ENCODE assay signal across 8 cellular contexts in the genomic region with DNA sequence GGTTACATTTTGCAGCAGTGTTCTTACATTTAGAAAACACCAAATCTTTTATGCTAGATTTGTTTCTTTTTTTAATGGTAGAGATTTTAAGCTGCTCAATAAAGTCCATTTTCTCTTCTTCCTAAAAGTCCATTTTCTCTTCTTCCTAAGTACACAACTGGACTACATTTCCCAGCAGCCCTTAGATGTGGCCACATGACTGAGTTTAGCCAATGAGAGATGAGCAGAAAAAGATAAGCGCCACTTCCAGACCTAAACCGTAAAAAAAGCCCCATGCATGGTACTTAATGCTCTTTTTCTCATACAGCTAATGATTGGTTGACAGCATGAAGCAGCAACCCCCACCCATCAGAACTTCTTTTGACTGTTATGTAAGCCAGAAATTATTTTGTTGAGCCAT.
DNase-seq lines count a peak whose midpoint lies in the region; ATAC-seq and TF ChIP-seq lines count a peak whose summit lies in the region.

No MANE protein-coding gene starts in this region.

- H3K9ac ChIP-seq in endodermal cell (ENCODE audit: extremely low read depth, low read length, poor library complexity, severe bottlenecking) = no peak overlapping the region

- H3K36me3 Mint-ChIP-seq in endodermal cell (ENCODE audit: low read depth) (no peaks in the 10 kb centered on the region), nephron progenitor cell (ENCODE audit: low read depth) (no peaks in the 10 kb centered on the region)

- H3K36me3 ChIP-seq in right lobe of liver (no peaks in the 10 kb centered on the region), endodermal cell (ENCODE audit: control insufficient read depth, insufficient read depth, low read length) (no peaks in the 10 kb centered on the region)

- ATAC-seq in GM19023 (IDR thresholded peaks at IDR 0.05; ENCODE audit: unreplicated experiment) (peak; percentile 78), HG03025 (IDR thresholded peaks at IDR 0.05; ENCODE audit: low FRiP score, unreplicated experiment) (peak; percentile 83), right lobe of liver (peak; percentile 38 to 49 (median 46))

- H3K27ac Mint-ChIP-seq in endodermal cell (no peak overlapping the region), nephron progenitor cell (no peak overlapping the region)

- no peak overlapping the region for H3K4me3 ChIP-seq in right lobe of liver
- no peak overlapping the region for H3K4me3 ChIP-seq in endodermal cell (ENCODE audit: low read length)

- H3K9me3 ChIP-seq in right lobe of liver (no peaks in the 10 kb centered on the region), endodermal cell (ENCODE audit: control insufficient read depth, low read length) (no peaks in the 10 kb centered on the region)

- peaks cover 6% of the 10 kb centered on the region for H3K4me1 Mint-ChIP-seq in endodermal cell
- H3K4me1 Mint-ChIP-seq in nephron progenitor cell = no peaks in the 10 kb centered on the region

- no peak for TF ChIP-seq POLR2A in right lobe of liver (IDR thresholded peaks at IDR 0.05)

- TF ChIP-seq CTCF in right lobe of liver (IDR thresholded peaks at IDR 0.05) (no peak), endodermal cell (conservative IDR thresholded peaks at IDR 0.05) (no peak), nephron progenitor cell (IDR thresholded peaks at IDR 0.05) (no peak)

- H3K9me3 Mint-ChIP-seq in endodermal cell (no peaks in the 10 kb centered on the region), nephron progenitor cell (no peaks in the 10 kb centered on the region)

- intact Hi-C loops in right lobe of liver (cut with DNase I) = no loop called here

- no peak overlapping the region for H3K4me3 Mint-ChIP-seq in endodermal cell
- no peak overlapping the region for H3K4me3 Mint-ChIP-seq in nephron progenitor cell

- H3K27me3 Mint-ChIP-seq in endodermal cell (ENCODE audit: insufficient read depth) (peaks cover 34% of the 10 kb centered on the region), nephron progenitor cell (ENCODE audit: low read depth, poor library complexity) (no peaks in the 10 kb centered on the region)

- H3K27me3 ChIP-seq in right lobe of liver (no peaks in the 10 kb centered on the region), endodermal cell (ENCODE audit: control insufficient read depth, insufficient read depth, low read length, poor library complexity, severe bottlenecking) (peaks cover 38% of the 10 kb centered on the region)

- H3K27ac ChIP-seq in right lobe of liver = no peak overlapping the region
- H3K27ac ChIP-seq in endodermal cell (ENCODE audit: low read depth, low read length) = no peak overlapping the region

- DNase-seq in RKO (ENCODE audit: low spot score) = peak; percentile 54
- DNase-seq in right lobe of liver = no peak
- no peak for DNase-seq in endodermal cell
- DNase-seq in nephron progenitor cell = no peak
- DNase-seq in cerebellar nuclear complex (lab: John Stamatoyannopoulos, UW) = no peak
- DNase-seq in activated naive CD4-positive, alpha-beta T cell treated with anti-CD3 and anti-CD28 coated beads, Interleukin-2, amount 50 U/mL, for 16 hours = no peak

- 55% methylated on average over 2 of the region's 2 CpGs for WGBS in right lobe of liver (ENCODE audit: insufficient coverage, low coverage, low lambda C conversion rate, missing lambda C conversion rate)
- WGBS in endodermal cell (ENCODE audit: insufficient coverage in 1 of 2, insufficient read length in 1 of 2), 2 experiments = 53 to 92% methylated on average over 2 of the region's 2 CpGs

- H3K4me1 ChIP-seq in right lobe of liver (no peaks in the 10 kb centered on the region), endodermal cell (ENCODE audit: control insufficient read depth, insufficient read depth, low read length) (no peaks in the 10 kb centered on the region)
